9 cellular contexts compared by ENCODE assay signal in the genomic region with DNA sequence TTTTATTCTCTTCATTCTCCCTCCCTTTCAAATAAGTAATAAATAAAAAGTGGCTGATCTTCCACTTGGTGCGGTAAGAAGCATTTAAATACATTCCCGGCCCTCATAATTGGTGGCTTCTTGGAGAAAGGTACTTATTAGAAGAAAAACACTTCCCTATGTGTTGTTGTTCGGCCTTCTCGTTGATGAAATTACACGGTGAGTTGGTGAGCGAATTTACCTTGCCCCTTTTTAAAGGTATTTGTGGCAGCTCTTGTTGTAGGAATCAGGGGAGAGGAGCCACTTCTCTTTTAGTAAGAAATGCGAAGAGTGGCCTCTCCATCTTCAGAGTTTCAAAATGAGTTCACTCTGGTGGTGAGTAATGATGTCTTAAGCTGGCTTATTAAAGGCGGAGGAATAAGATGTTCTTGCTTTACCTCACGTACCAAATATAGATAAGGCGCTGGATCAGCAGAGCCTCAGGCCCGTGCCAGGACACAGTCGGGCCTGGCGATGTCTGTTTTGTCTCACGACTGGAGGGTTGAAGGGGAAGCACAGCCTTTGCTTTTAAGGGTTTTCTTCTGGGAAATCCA.
DNase-seq lines count a peak whose midpoint lies in the region; ATAC-seq and TF ChIP-seq lines count a peak whose summit lies in the region.
"Had no signal": no experiment of that assay in that cellular context is flagged by ENCODE, and none has a peak within 500 bp of the region (broad histone marks: within the 10 kb centered on the region; RNA-seq: fewer than 3 reads in every experiment).

No MANE protein-coding gene starts in this region.

- intact Hi-C loops in mucosa of descending colon (cut with DNase I, micrococcal nuclease): no loop called here

- TF ChIP-seq CTCF in mucosa of descending colon (IDR thresholded peaks at IDR 0.05): no peak

- no peak for ATAC-seq in CD4-positive, CD25-positive, alpha-beta regulatory T cell (ENCODE audit: low read depth in 2 of 2)
- ATAC-seq in activated naive CD8-positive, alpha-beta T cell treated with anti-CD3 and anti-CD28 coated beads, Interleukin-2, amount 50 U/mL, for 24 hours: peak; percentile 67
- ATAC-seq in mucosa of descending colon (peak; percentile 38), HG03025 (IDR thresholded peaks at IDR 0.05; ENCODE audit: low FRiP score, unreplicated experiment) (no peak)

- no peaks in the 10 kb centered on the region for H3K9me3 Mint-ChIP-seq in CD4-positive, CD25-positive, alpha-beta regulatory T cell
- no peaks in the 10 kb centered on the region for H3K9me3 Mint-ChIP-seq in activated naive CD8-positive, alpha-beta T cell treated with anti-CD3 and anti-CD28 coated beads, Interleukin-2, amount 50 U/mL, for 24 hours

- peak overlapping the region in 2 of 3 donors; percentile 20 to 69 for H3K27ac Mint-ChIP-seq in CD4-positive, CD25-positive, alpha-beta regulatory T cell
- peak overlapping the region; percentile 85 for H3K27ac Mint-ChIP-seq in activated naive CD8-positive, alpha-beta T cell treated with anti-CD3 and anti-CD28 coated beads, Interleukin-2, amount 50 U/mL, for 24 hours

- no peaks in the 10 kb centered on the region for H3K9me3 ChIP-seq in CD4-positive, CD25-positive, alpha-beta regulatory T cell (ENCODE audit: control insufficient read depth in 2 of 2, low read length in 2 of 2)
- no peaks in the 10 kb centered on the region for H3K9me3 ChIP-seq in mucosa of descending colon

- H3K36me3 Mint-ChIP-seq in CD4-positive, CD25-positive, alpha-beta regulatory T cell: no peaks in the 10 kb centered on the region
- peaks cover 3% of the 10 kb centered on the region for H3K36me3 Mint-ChIP-seq in activated naive CD8-positive, alpha-beta T cell treated with anti-CD3 and anti-CD28 coated beads, Interleukin-2, amount 50 U/mL, for 24 hours (ENCODE audit: low read depth)

- no peaks in the 10 kb centered on the region for H3K36me3 ChIP-seq in CD4-positive, CD25-positive, alpha-beta regulatory T cell (ENCODE audit: control insufficient read depth, insufficient read depth, low read length)
- H3K36me3 ChIP-seq in mucosa of descending colon (ENCODE audit: low read depth): no peaks in the 10 kb centered on the region

- no peak overlapping the region for H3K4me3 Mint-ChIP-seq in CD4-positive, CD25-positive, alpha-beta regulatory T cell
- H3K4me3 Mint-ChIP-seq in activated naive CD8-positive, alpha-beta T cell treated with anti-CD3 and anti-CD28 coated beads, Interleukin-2, amount 50 U/mL, for 24 hours: peak overlapping the region; percentile 45

- DNase-seq in CD4-positive, CD25-positive, alpha-beta regulatory T cell: peak in 1 of 3 donors; percentile 17
- DNase-seq in HCEC 1CT (peak; percentile 91), mucosa of descending colon (no peak), NCI-H748 treated with DMSO at 0.1 percent for 48 hours (lab: John Stamatoyannopoulos, UW) (no peak), kidney tubule cell (ENCODE audit: low spot score) (no peak), D341Med (ENCODE audit: low spot score) (no peak)
- DNase-seq in activated naive CD8-positive, alpha-beta T cell treated with anti-CD3 and anti-CD28 coated beads, Interleukin-2, amount 50 U/mL, for 24 hours: peak; percentile 12

- H3K27ac ChIP-seq in CD4-positive, CD25-positive, alpha-beta regulatory T cell (ENCODE audit: insufficient read depth, low read length, poor library complexity, severe bottlenecking): no peak overlapping the region
- H3K27ac ChIP-seq: epithelial cell of prostate had no signal

- H3K4me3 ChIP-seq in CD4-positive, CD25-positive, alpha-beta regulatory T cell (ENCODE audit: low read depth, low read length): no peak overlapping the region
- no peak overlapping the region for H3K4me3 ChIP-seq in mucosa of descending colon

- no peaks in the 10 kb centered on the region for H3K27me3 Mint-ChIP-seq in CD4-positive, CD25-positive, alpha-beta regulatory T cell
- H3K27me3 Mint-ChIP-seq in activated naive CD8-positive, alpha-beta T cell treated with anti-CD3 and anti-CD28 coated beads, Interleukin-2, amount 50 U/mL, for 24 hours: no peaks in the 10 kb centered on the region

- H3K4me1 ChIP-seq in CD4-positive, CD25-positive, alpha-beta regulatory T cell (ENCODE audit: control insufficient read depth, insufficient read depth, low read length, poor library complexity, severe bottlenecking): no peaks in the 10 kb centered on the region
- peaks cover 3% of the 10 kb centered on the region for H3K4me1 ChIP-seq in mucosa of descending colon (ENCODE audit: low read depth)

- peaks cover 6 to 18% (median 15%) of the 10 kb centered on the region in 4 donors for H3K4me1 Mint-ChIP-seq in CD4-positive, CD25-positive, alpha-beta regulatory T cell
- peaks cover 42% of the 10 kb centered on the region for H3K4me1 Mint-ChIP-seq in activated naive CD8-positive, alpha-beta T cell treated with anti-CD3 and anti-CD28 coated beads, Interleukin-2, amount 50 U/mL, for 24 hours

- no peaks in the 10 kb centered on the region for H3K27me3 ChIP-seq in CD4-positive, CD25-positive, alpha-beta regulatory T cell (ENCODE audit: control insufficient read depth, insufficient read depth, low read length)

Comparison
In these comparisons a context has a peak if more than half of its experiments do, and no peak if none do; other contexts are left out.
1. ATAC-seq: peak in activated naive CD8-positive, alpha-beta T cell treated with anti-CD3 and anti-CD28 coated beads, Interleukin-2, amount 50 U/mL, for 24 hours (single experiment) and mucosa of descending colon (single experiment); none in CD4-positive, CD25-positive, alpha-beta regulatory T cell (0 of 2) and HG03025 (single experiment).
2. DNase-seq: peak in HCEC 1CT (single experiment) and activated naive CD8-positive, alpha-beta T cell treated with anti-CD3 and anti-CD28 coated beads, Interleukin-2, amount 50 U/mL, for 24 hours (single experiment); none in mucosa of descending colon (0 of 3), NCI-H748 treated with DMSO at 0.1 percent for 48 hours (single experiment), kidney tubule cell (single experiment) and D341Med (single experiment).